ENCODE assay signal across 1 cellular context in the genomic region with DNA sequence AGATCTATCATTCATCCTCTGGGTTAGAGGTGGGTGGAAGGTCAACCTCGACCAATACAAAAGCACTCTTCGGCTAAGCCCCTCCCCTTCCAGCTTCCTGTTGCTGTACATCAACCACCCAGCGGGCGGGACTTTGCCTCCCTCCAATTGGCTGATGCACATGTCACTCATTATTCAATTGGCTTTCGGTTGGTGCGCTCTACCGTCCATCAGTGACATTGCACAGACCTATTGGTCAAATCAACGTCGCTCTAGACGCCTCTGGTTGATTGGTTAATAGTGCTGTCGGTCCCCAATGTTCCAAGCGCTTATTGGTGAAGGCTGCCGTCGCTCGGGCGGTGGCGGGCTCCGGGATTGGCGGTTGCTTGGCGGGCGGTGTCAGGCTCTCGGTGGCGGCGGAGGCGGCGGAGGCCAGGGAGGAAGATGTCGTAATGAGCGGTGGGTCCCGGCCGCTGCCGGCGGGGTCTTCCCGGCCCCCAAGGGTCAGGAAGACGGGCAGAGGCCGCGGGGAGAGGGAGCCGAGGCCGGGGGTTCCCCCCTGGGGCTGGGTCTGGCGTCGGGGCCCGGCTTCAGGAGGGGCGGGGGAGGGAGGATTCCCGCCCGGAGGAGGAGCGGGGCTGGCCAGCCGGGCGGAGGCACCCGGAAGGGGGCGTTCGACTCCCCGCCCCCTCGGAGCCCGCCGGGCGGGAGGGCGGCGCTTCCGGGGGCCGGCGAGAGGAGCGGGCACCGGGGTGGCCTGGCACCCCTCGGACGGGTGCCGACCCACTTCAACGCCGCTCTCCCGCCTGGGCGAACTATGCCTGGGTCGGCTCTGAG.
TF ChIP-seq lines count a peak whose summit lies in the region.

A gene (plus strand): TSS at position 381 of the 816 bp plus-strand sequence. CDS start 51 bp downstream, at position 432.

TF ChIP-seq in K562, 482 proteins besides CTCF, POLR2A, EP300 and RAD21 (continued from another document and continues in another):
- TF ChIP-seq, protein P1, sequence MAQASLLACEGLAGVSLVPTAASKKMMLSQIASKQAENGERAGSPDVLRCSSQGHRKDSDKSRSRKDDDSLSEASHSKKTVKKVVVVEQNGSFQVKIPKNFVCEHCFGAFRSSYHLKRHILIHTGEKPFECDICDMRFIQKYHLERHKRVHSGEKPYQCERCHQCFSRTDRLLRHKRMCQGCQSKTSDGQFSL (CRISPR knock-in tag; IDR thresholded peaks at IDR 0.05), result no peak
- TF ChIP-seq, protein P1 (tag; IDR thresholded peaks at IDR 0.05), result no peak
- no peak for TF ChIP-seq ZNF507 (tag; conservative IDR thresholded peaks at IDR 0.05)
- TF ChIP-seq, protein P2, sequence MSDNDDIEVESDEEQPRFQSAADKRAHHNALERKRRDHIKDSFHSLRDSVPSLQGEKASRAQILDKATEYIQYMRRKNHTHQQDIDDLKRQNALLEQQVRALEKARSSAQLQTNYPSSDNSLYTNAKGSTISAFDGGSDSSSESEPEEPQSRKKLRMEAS (CRISPR knock-in tag; IDR thresholded peaks at IDR 0.05), result no peak
- TF ChIP-seq FOSL1 (tag; conservative IDR thresholded peaks at IDR 0.05), result no peak
- TF ChIP-seq SRSF9 (IDR thresholded peaks at IDR 0.05; ENCODE audit: borderline replicate concordance, low read depth, low read length), result no peak
- no peak for TF ChIP-seq ZNF253 (CRISPR knock-in tag; conservative IDR thresholded peaks at IDR 0.05)
- no peak for TF ChIP-seq ZNF561 (CRISPR knock-in tag; conservative IDR thresholded peaks at IDR 0.05)
- TF ChIP-seq ZNF695 (CRISPR knock-in tag; IDR thresholded peaks at IDR 0.05), result no peak
- no peak for TF ChIP-seq ARHGAP35 (IDR thresholded peaks at IDR 0.05; ENCODE audit: partially characterized antibody)
- no peak for TF ChIP-seq FIP1L1 (IDR thresholded peaks at IDR 0.05; ENCODE audit: low read depth, low read length, poor library complexity, severe bottlenecking)
- TF ChIP-seq SAFB (IDR thresholded peaks at IDR 0.05; ENCODE audit: borderline replicate concordance, low read depth, low read length), result no peak
- no peak for TF ChIP-seq PCBP2 (IDR thresholded peaks at IDR 0.05; ENCODE audit: low read depth, low read length, poor library complexity, severe bottlenecking)
- TF ChIP-seq ZNF224 (CRISPR knock-in tag; IDR thresholded peaks at IDR 0.05), result no peak
- peak; percentile 52; the same call in 1 of the 2 replicates for TF ChIP-seq NFRKB (IDR thresholded peaks at IDR 0.05; ENCODE audit: low read depth)
- TF ChIP-seq KLF10 (CRISPR knock-in tag; IDR thresholded peaks at IDR 0.05), result no peak
- TF ChIP-seq HLTF (IDR thresholded peaks at IDR 0.05), result no peak
- TF ChIP-seq BRD4 (IDR thresholded peaks at IDR 0.05), result no peak
- TF ChIP-seq, protein P3, sequence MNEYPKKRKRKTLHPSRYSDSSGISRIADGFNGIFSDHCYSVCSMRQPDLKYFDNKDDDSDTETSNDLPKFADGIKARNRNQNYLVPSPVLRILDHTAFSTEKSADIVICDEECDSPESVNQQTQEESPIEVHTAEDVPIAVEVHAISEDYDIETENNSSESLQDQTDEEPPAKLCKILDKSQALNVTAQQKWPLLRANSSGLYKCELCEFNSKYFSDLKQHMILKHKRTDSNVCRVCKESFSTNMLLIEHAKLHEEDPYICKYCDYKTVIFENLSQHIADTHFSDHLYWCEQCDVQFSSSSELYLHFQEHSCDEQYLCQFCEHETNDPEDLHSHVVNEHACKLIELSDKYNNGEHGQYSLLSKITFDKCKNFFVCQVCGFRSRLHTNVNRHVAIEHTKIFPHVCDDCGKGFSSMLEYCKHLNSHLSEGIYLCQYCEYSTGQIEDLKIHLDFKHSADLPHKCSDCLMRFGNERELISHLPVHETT (CRISPR knock-in tag; conservative IDR thresholded peaks at IDR 0.05 in 1 of 2, IDR thresholded peaks at IDR 0.05 in 1 of 2), result peak in 1 of 2 experiments; percentile 84; a peak in 2 of 4 replicates
- TF ChIP-seq, protein P4, sequence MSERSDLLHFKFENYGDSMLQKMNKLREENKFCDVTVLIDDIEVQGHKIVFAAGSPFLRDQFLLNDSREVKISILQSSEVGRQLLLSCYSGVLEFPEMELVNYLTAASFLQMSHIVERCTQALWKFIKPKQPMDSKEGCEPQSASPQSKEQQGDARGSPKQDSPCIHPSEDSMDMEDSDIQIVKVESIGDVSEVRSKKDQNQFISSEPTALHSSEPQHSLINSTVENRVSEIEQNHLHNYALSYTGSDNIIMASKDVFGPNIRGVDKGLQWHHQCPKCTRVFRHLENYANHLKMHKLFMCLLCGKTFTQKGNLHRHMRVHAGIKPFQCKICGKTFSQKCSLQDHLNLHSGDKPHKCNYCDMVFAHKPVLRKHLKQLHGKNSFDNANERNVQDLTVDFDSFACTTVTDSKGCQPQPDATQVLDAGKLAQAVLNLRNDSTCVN (CRISPR knock-in tag; IDR thresholded peaks at IDR 0.05), result no peak
- TF ChIP-seq, protein P5, sequence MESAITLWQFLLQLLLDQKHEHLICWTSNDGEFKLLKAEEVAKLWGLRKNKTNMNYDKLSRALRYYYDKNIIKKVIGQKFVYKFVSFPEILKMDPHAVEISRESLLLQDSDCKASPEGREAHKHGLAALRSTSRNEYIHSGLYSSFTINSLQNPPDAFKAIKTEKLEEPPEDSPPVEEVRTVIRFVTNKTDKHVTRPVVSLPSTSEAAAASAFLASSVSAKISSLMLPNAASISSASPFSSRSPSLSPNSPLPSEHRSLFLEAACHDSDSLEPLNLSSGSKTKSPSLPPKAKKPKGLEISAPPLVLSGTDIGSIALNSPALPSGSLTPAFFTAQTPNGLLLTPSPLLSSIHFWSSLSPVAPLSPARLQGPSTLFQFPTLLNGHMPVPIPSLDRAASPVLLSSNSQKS (CRISPR knock-in tag; IDR thresholded peaks at IDR 0.05), result no peak
- TF ChIP-seq ZKSCAN8 (CRISPR knock-in tag; IDR thresholded peaks at IDR 0.05), result no peak
- peak; percentile 98 to 99 for TF ChIP-seq FOXK2 (conservative IDR thresholded peaks at IDR 0.05 in 1 of 2, IDR thresholded peaks at IDR 0.05 in 1 of 2; ENCODE audit: low read depth in 2 of 2)
- TF ChIP-seq, protein P6, sequence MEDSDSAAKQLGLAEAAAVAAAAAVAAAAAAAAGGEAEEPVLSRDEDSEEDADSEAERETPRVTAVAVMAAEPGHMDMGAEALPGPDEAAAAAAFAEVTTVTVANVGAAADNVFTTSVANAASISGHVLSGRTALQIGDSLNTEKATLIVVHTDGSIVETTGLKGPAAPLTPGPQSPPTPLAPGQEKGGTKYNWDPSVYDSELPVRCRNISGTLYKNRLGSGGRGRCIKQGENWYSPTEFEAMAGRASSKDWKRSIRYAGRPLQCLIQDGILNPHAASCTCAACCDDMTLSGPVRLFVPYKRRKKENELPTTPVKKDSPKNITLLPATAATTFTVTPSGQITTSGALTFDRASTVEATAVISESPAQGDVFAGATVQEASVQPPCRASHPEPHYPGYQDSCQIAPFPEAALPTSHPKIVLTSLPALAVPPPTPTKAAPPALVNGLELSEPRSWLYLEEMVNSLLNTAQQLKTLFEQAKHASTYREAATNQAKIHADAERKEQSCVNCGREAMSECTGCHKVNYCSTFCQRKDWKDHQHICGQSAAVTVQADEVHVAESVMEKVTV (CRISPR knock-in tag; IDR thresholded peaks at IDR 0.05), result 0 out of 2 replicates have a peak, but pooled peaks have one; percentile 42
- TF ChIP-seq ZNF12 (CRISPR knock-in tag; IDR thresholded peaks at IDR 0.05), result 0 out of 2 replicates have a peak, but pooled peaks have one; percentile 26
- TF ChIP-seq CC2D1A (IDR thresholded peaks at IDR 0.05), result no peak
- no peak for TF ChIP-seq ARID2 (IDR thresholded peaks at IDR 0.05)
- TF ChIP-seq ZNF696 (CRISPR knock-in tag; conservative IDR thresholded peaks at IDR 0.05), result no peak
- TF ChIP-seq SRSF7 (optimal IDR thresholded peaks at IDR 0.05; ENCODE audit: low read depth, low read length), result no peak
- TF ChIP-seq, protein P7, sequence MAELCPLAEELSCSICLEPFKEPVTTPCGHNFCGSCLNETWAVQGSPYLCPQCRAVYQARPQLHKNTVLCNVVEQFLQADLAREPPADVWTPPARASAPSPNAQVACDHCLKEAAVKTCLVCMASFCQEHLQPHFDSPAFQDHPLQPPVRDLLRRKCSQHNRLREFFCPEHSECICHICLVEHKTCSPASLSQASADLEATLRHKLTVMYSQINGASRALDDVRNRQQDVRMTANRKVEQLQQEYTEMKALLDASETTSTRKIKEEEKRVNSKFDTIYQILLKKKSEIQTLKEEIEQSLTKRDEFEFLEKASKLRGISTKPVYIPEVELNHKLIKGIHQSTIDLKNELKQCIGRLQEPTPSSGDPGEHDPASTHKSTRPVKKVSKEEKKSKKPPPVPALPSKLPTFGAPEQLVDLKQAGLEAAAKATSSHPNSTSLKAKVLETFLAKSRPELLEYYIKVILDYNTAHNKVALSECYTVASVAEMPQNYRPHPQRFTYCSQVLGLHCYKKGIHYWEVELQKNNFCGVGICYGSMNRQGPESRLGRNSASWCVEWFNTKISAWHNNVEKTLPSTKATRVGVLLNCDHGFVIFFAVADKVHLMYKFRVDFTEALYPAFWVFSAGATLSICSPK (IDR thresholded peaks at IDR 0.05; ENCODE audit: borderline replicate concordance), result no peak
- TF ChIP-seq RBM14 (IDR thresholded peaks at IDR 0.05; ENCODE audit: borderline replicate concordance, insufficient read depth, low read depth, low read length), result 0 out of 2 replicates have a peak, but pooled peaks have one; percentile 10
- TF ChIP-seq KAT7 (CRISPR knock-in tag; IDR thresholded peaks at IDR 0.05; ENCODE audit: borderline replicate concordance), result no peak
- TF ChIP-seq, protein P8, sequence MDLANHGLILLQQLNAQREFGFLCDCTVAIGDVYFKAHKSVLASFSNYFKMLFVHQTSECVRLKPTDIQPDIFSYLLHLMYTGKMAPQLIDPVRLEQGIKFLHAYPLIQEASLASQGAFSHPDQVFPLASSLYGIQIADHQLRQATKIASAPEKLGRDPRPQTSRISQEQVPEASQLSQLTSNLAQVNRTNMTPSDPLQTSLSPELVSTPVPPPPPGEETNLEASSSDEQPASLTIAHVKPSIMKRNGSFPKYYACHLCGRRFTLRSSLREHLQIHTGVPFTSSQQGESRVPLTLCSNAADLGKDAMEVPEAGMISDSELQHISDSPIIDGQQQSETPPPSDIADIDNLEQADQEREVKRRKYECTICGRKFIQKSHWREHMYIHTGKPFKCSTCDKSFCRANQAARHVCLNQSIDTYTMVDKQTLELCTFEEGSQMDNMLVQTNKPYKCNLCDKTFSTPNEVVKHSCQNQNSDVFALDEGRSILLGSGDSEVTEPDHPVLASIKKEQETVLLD (IDR thresholded peaks at IDR 0.05), result no peak
- peak; percentile 60; the same call in 1 of the 2 replicates for TF ChIP-seq ATF1 (CRISPR knock-in tag; IDR thresholded peaks at IDR 0.05)
- peak; percentile 100 for TF ChIP-seq ATF1 (tag; IDR thresholded peaks at IDR 0.05)
- TF ChIP-seq NFE2L1 (tag; IDR thresholded peaks at IDR 0.05; ENCODE audit: borderline replicate concordance, low read depth), result no peak
- TF ChIP-seq LEF1 (IDR thresholded peaks at IDR 0.05), result peak; percentile 90
- TF ChIP-seq RUNX1 (IDR thresholded peaks at IDR 0.05; ENCODE audit: low read depth), result no peak
- no peak for TF ChIP-seq SETDB1 (IDR thresholded peaks at IDR 0.05; ENCODE audit: low read length)
- TF ChIP-seq, protein P9, sequence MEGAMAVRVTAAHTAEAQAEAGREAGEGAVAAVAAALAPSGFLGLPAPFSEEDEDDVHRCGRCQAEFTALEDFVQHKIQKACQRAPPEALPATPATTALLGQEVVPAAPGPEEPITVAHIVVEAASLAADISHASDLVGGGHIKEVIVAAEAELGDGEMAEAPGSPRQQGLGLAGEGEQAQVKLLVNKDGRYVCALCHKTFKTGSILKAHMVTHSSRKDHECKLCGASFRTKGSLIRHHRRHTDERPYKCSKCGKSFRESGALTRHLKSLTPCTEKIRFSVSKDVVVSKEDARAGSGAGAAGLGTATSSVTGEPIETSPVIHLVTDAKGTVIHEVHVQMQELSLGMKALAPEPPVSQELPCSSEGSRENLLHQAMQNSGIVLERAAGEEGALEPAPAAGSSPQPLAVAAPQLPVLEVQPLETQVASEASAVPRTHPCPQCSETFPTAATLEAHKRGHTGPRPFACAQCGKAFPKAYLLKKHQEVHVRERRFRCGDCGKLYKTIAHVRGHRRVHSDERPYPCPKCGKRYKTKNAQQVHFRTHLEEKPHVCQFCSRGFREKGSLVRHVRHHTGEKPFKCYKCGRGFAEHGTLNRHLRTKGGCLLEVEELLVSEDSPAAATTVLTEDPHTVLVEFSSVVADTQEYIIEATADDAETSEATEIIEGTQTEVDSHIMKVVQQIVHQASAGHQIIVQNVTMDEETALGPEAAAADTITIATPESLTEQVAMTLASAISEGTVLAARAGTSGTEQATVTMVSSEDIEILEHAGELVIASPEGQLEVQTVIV (CRISPR knock-in tag; IDR thresholded peaks at IDR 0.05; ENCODE audit: borderline replicate concordance), result no peak
- TF ChIP-seq, protein P10, sequence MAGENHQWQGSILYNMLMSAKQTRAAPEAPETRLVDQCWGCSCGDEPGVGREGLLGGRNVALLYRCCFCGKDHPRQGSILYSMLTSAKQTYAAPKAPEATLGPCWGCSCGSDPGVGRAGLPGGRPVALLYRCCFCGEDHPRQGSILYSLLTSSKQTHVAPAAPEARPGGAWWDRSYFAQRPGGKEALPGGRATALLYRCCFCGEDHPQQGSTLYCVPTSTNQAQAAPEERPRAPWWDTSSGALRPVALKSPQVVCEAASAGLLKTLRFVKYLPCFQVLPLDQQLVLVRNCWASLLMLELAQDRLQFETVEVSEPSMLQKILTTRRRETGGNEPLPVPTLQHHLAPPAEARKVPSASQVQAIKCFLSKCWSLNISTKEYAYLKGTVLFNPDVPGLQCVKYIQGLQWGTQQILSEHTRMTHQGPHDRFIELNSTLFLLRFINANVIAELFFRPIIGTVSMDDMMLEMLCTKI (IDR thresholded peaks at IDR 0.05; ENCODE audit: partially characterized antibody), result no peak
- TF ChIP-seq NCOA1 (IDR thresholded peaks at IDR 0.05; ENCODE audit: low read depth), result no peak
- no peak for TF ChIP-seq RBM17 (IDR thresholded peaks at IDR 0.05; ENCODE audit: borderline replicate concordance, low read depth, low read length)
- TF ChIP-seq POLR2B (IDR thresholded peaks at IDR 0.05; ENCODE audit: low read depth, partially characterized antibody), result peak; percentile 70
- no peak for TF ChIP-seq ZNF282 (CRISPR knock-in tag; IDR thresholded peaks at IDR 0.05)
- TF ChIP-seq RBFOX2 (IDR thresholded peaks at IDR 0.05; ENCODE audit: low read depth, low read length), result peak; percentile 90
- no peak for TF ChIP-seq MXI1 (IDR thresholded peaks at IDR 0.05; ENCODE audit: low read depth, low read length)
- peak; percentile 100 for TF ChIP-seq RBM25 (IDR thresholded peaks at IDR 0.05; ENCODE audit: low read depth, low read length, severe bottlenecking)
- TF ChIP-seq ZNF3 (CRISPR knock-in tag; IDR thresholded peaks at IDR 0.05), result no peak
- no peak; the same call in 1 of the 2 replicates for TF ChIP-seq SOX6 (IDR thresholded peaks at IDR 0.05)
- TF ChIP-seq ZSCAN29 (IDR thresholded peaks at IDR 0.05), result no peak
- no peak for TF ChIP-seq ZNF589 (CRISPR knock-in tag; IDR thresholded peaks at IDR 0.05; ENCODE audit: low read depth)
- TF ChIP-seq PTRF (tag; IDR thresholded peaks at IDR 0.05), result no peak
- TF ChIP-seq, protein P11, sequence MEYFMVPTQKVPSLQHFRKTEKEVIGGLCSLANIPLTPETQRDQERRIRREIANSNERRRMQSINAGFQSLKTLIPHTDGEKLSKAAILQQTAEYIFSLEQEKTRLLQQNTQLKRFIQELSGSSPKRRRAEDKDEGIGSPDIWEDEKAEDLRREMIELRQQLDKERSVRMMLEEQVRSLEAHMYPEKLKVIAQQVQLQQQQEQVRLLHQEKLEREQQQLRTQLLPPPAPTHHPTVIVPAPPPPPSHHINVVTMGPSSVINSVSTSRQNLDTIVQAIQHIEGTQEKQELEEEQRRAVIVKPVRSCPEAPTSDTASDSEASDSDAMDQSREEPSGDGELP (CRISPR knock-in tag; IDR thresholded peaks at IDR 0.05; ENCODE audit: borderline replicate concordance), result peak; percentile 45
